Comparison of ENCODE assay signal across 11 cellular contexts in genomic region chr6:7347551-7347997, GRCh38. TPM values are rescaled to one million over a fixed set of nuclear protein-coding genes. Genes with fewer than 3 reads are reported as not detected.
DNase-seq lines count a peak whose midpoint lies in the region; ATAC-seq, FAIRE-seq and TF ChIP-seq lines count a peak whose summit lies in the region.
"Not testable (repeated sequence)": the region's sequence is repeated elsewhere in the genome, so short reads cannot be mapped to it uniquely, and the experiment has no call there.
"Had no signal": no experiment of that assay in that cellular context is flagged by ENCODE, and none has a peak within 500 bp of the region (broad histone marks: within the 10 kb centered on the region; RNA-seq: fewer than 3 reads in every experiment).

No MANE protein-coding gene starts in this region.

- not testable (repeated sequence) for H4K8ac ChIP-seq in mesenchymal stem cell (ENCODE audit: low read length)

- not testable (repeated sequence) for H3K4me2 ChIP-seq in DND-41 (ENCODE audit: insufficient read depth, low read length); mesenchymal stem cell (ENCODE audit: low read length, poor library complexity, severe bottlenecking)

- not testable (repeated sequence) for H2AK5ac ChIP-seq in mesenchymal stem cell (ENCODE audit: low read length, severe bottlenecking)

- not testable (repeated sequence) for H3K9ac ChIP-seq in DND-41 (ENCODE audit: low read depth, low read length); mesenchymal stem cell (ENCODE audit: low read length)

- not testable (repeated sequence) for H3K4me3 ChIP-seq in DND-41 (ENCODE audit: low read depth in 1 of 2, low read length in 2 of 2); fibroblast of villous mesenchyme (ENCODE audit: low read depth, low read length); mesenchymal stem cell (ENCODE audit: insufficient read depth in 1 of 2, low read depth in 1 of 2, low read length in 2 of 2)

- H3K4ac ChIP-seq in mesenchymal stem cell (ENCODE audit: low read depth in 1 of 2, low read length in 2 of 2), result not testable (repeated sequence)

- not testable (repeated sequence) for H3K79me1 ChIP-seq in mesenchymal stem cell (replicated peaks; ENCODE audit: low read length, poor library complexity, severe bottlenecking)

- peak overlapping the region in 1 of 2 experiments; percentile 79 for H3K23ac ChIP-seq in mesenchymal stem cell (ENCODE audit: low read length in 2 of 2)

- H3K27me3 ChIP-seq in DND-41 (ENCODE audit: insufficient read depth, low read length, poor library complexity); mesenchymal stem cell (ENCODE audit: control insufficient read depth in 1 of 2, insufficient read depth in 1 of 2, low read length in 2 of 2): not testable (repeated sequence)

- not testable (repeated sequence) for H3K36me3 ChIP-seq in DND-41 (ENCODE audit: insufficient read depth, low read length); mesenchymal stem cell (ENCODE audit: control insufficient read depth in 1 of 2, insufficient read depth in 2 of 2, low read depth in 1 of 2, low read length in 2 of 2)

- H3K4me1 ChIP-seq in DND-41 (ENCODE audit: insufficient read depth, low read length), result peaks cover 24% of the 10 kb centered on the region
- H3K4me1 ChIP-seq in mesenchymal stem cell (ENCODE audit: control insufficient read depth, insufficient read depth, low read depth, low read length), result not testable (repeated sequence)

- H3K27ac ChIP-seq in DND-41 (ENCODE audit: low read length); mesenchymal stem cell (ENCODE audit: low read length, poor library complexity, severe bottlenecking): not testable (repeated sequence)

- DNase-seq in DND-41 (peak; percentile 11), HPDE6-E6E7 (ENCODE audit: extremely low spot score) (peak; percentile 20), NCI-H2081 (lab: John Stamatoyannopoulos, UW) (peak; percentile 65 to 83), RCC 7860 (ENCODE audit: low spot score) (peak; percentile 18), brain pericyte (ENCODE audit: low read depth, low spot score) (peak; percentile 20), fibroblast of villous mesenchyme (ENCODE audit: low read depth) (peak; percentile 27)
- DNase-seq in mesenchymal stem cell, result not testable (repeated sequence)

- H2BK5ac ChIP-seq in mesenchymal stem cell (ENCODE audit: low read depth, low read length, poor library complexity, severe bottlenecking), result not testable (repeated sequence)

- ATAC-seq in DND-41 (ENCODE audit: insufficient read depth, low read depth), result not testable (repeated sequence)

- not testable (repeated sequence) for H2BK15ac ChIP-seq in mesenchymal stem cell (ENCODE audit: low read depth, poor library complexity, severe bottlenecking)

- not testable (repeated sequence) for H3K14ac ChIP-seq in mesenchymal stem cell (ENCODE audit: low read length in 2 of 2)

- not testable (repeated sequence) for H3K18ac ChIP-seq in mesenchymal stem cell (ENCODE audit: low read depth in 1 of 2, low read length in 2 of 2)

- not testable (repeated sequence) for H3K9me3 ChIP-seq in DND-41 (ENCODE audit: insufficient read depth, low read length, severe bottlenecking); mesenchymal stem cell (ENCODE audit: control insufficient read depth, low read length)

- 77% methylated on average over 2 of the region's 2 CpGs for WGBS in mesenchymal stem cell

- not testable (repeated sequence) for H4K20me1 ChIP-seq in DND-41 (ENCODE audit: insufficient read depth, low read length)

- not testable (repeated sequence) for H2BK12ac ChIP-seq in mesenchymal stem cell (ENCODE audit: low read length in 2 of 2)

- not testable (repeated sequence) for H2BK120ac ChIP-seq in mesenchymal stem cell (ENCODE audit: low read depth, low read length)

- peak overlapping the region; percentile 27 for H4K91ac ChIP-seq in mesenchymal stem cell (ENCODE audit: low read length)

- not testable (repeated sequence) for H3K79me2 ChIP-seq in DND-41 (ENCODE audit: insufficient read depth, low read length)

- FAIRE-seq in RCC 7860 (lab: Jason Lieb, UNC), result not testable (repeated sequence)

- not testable (repeated sequence) for TF ChIP-seq CTCF in DND-41 (IDR thresholded peaks at IDR 0.05; ENCODE audit: borderline replicate concordance, extremely low read depth, low read length, poor library complexity, severe bottlenecking); fibroblast of villous mesenchyme (IDR thresholded peaks at IDR 0.05; ENCODE audit: insufficient read depth, low read depth, low read length)

- H2AFZ ChIP-seq in DND-41 (ENCODE audit: low read depth, low read length); mesenchymal stem cell (ENCODE audit: low read depth, low read length): not testable (repeated sequence)

RNA-seq across cellular contexts. Expression of gene SSR1, which starts 34.6 kb away (rescaled TPM):
- 91.2 and 203 TPM in 2 replicates for total RNA-seq in fibroblast of villous mesenchyme
- polyA plus RNA-seq in mesenchymal stem cell (2013, experiment 1 of 2), result 178 TPM
- polyA plus RNA-seq in mesenchymal stem cell (2013, experiment 2 of 2), result 181 TPM

RNA-seq across cellular contexts. Expression of gene CAGE1, which starts 42.0 kb away (rescaled TPM):
- under 0.01 TPM in 2 replicates for total RNA-seq in fibroblast of villous mesenchyme
- not detected for polyA plus RNA-seq in mesenchymal stem cell (2013, experiment 1 of 2)
- not detected for polyA plus RNA-seq in mesenchymal stem cell (2013, experiment 2 of 2)
- total RNA-seq: glomerular endothelial cell, lower leg skin, spleen, tibial nerve had no signal
- polyA plus RNA-seq: spleen had no signal

RNA-seq across cellular contexts. Expression of gene RIOK1, which starts 42.0 kb away (rescaled TPM):
- total RNA-seq in fibroblast of villous mesenchyme, result 15.8 and 24.2 TPM in 2 replicates
- 17.8 TPM for polyA plus RNA-seq in mesenchymal stem cell (2013, experiment 1 of 2)
- polyA plus RNA-seq in mesenchymal stem cell (2013, experiment 2 of 2), result 17.4 TPM
